In genomic region chr2:190489475-190489874, GRCh38 we compare ENCODE assay signal across 18 cellular contexts.
"Had no signal": no experiment of that assay in that cellular context is flagged by ENCODE, and none has a peak within 500 bp of the region (broad histone marks: within the 10 kb centered on the region; RNA-seq: fewer than 3 reads in every experiment).

No MANE protein-coding gene starts in this region.

- H3K4me3 Mint-ChIP-seq: activated T-helper 1 cell treated with anti-CD3 and anti-CD28 coated beads, Interleukin-12 subunit alpha, Interleukin-12 subunit beta, Interleukin-2, Interleukin-4 antibody, amounts not matched to agents 30 ng/mL and 10 ng/mL and 1 ng/mL, durations not matched to agents 14 hours and 24 hours and 36 hours; neural crest cell had no signal

- H3K27ac ChIP-seq: gastrocnemius medialis, lower lobe of right lung, prostate gland, right atrium auricular region, thyroid gland had no signal

- H3K4me2 ChIP-seq: SK-N-SH had no signal

- H3K4me3 ChIP-seq: gastrocnemius medialis, lower lobe of right lung, prostate gland, right atrium auricular region, thyroid gland had no signal

- H3K27me3 ChIP-seq: gastrocnemius medialis, right atrium auricular region, thyroid gland had no signal

- H3K4me1 ChIP-seq: gastrocnemius medialis, lower lobe of right lung had no signal

- DNase-seq: activated CD4-positive, CD25-positive, alpha-beta regulatory T cell treated with anti-CD3 and anti-CD28 coated beads, Interleukin-2, amount 50 U/mL, for 72 hours; activated CD8-positive, alpha-beta memory T cell treated with anti-CD3 and anti-CD28 coated beads, Interleukin-2, amount 50 U/mL, for 4 hours; effector CD4-positive, alpha-beta T cell; gastrocnemius medialis; head of caudate nucleus; lower lobe of right lung; midbrain; SK-N-SH; stimulated activated CD4-positive, alpha-beta T cell treated with anti-CD3 and anti-CD28 coated beads, Interleukin-12 subunit alpha, Interleukin-12 subunit beta, amount 100 ng/mL, for 4 hours; stimulated activated CD4-positive, alpha-beta T cell treated with anti-CD3 and anti-CD28 coated beads, Interleukin-1b, Interleukin-23, amount 100 ng/mL, for 48 hours; stimulated activated naive CD4-positive, alpha-beta T cell treated with Interleukin-2 at 50 U/mL for 16 hours; T1000; thyroid gland had no signal

- H3K9me3 ChIP-seq: gastrocnemius medialis, lower lobe of right lung, prostate gland, right atrium auricular region, SK-N-SH, thyroid gland had no signal

- H3K27ac Mint-ChIP-seq: activated T-helper 1 cell treated with anti-CD3 and anti-CD28 coated beads, Interleukin-12 subunit alpha, Interleukin-12 subunit beta, Interleukin-2, Interleukin-4 antibody, amounts not matched to agents 30 ng/mL and 10 ng/mL and 1 ng/mL, durations not matched to agents 14 hours and 24 hours and 36 hours had no signal

- H3K36me3 ChIP-seq: gastrocnemius medialis, prostate gland had no signal

- ATAC-seq: esophagus mucosa, gastrocnemius medialis, lower lobe of right lung had no signal

- H3K9ac ChIP-seq: SK-N-SH had no signal
